ENCODE assay signal across 30 cellular contexts in genomic region chr9:7119612-7120011, GRCh38.
"Had no signal": no experiment of that assay in that cellular context is flagged by ENCODE, and none has a peak within 500 bp of the region (broad histone marks: within the 10 kb centered on the region; RNA-seq: fewer than 3 reads in every experiment).

No MANE protein-coding gene starts in this region.

- H3K36me3 ChIP-seq: breast epithelium had no signal

- H3K27me3 ChIP-seq: breast epithelium had no signal

- H3K27ac Mint-ChIP-seq: activated CD8-positive, alpha-beta T cell treated with anti-CD3 and anti-CD28 coated beads for 36 hours; activated naive CD4-positive, alpha-beta T cell treated with anti-CD3 and anti-CD28 coated beads for 36 hours; activated naive CD8-positive, alpha-beta T cell treated with anti-CD3 and anti-CD28 coated beads, Interleukin-2, amount 10 ng/mL, durations not matched to agents 7 days and 5 days had no signal

- DNase-seq: activated CD4-positive, alpha-beta T cell treated with anti-CD3 and anti-CD28 coated beads for 4 hours; activated CD8-positive, alpha-beta memory T cell treated with anti-CD3 and anti-CD28 coated beads, Interleukin-2, amount 50 U/mL, for 4 hours; activated CD8-positive, alpha-beta T cell treated with anti-CD3 and anti-CD28 coated beads for 36 hours; activated gamma-delta T cell; activated naive CD4-positive, alpha-beta T cell treated with anti-CD3 and anti-CD28 coated beads for 36 hours; activated naive CD8-positive, alpha-beta T cell treated with anti-CD3 and anti-CD28 coated beads, Interleukin-2, amount 10 ng/mL, durations not matched to agents 7 days and 5 days; activated T-cell treated with anti-CD3 and anti-CD28 coated beads, Interleukin-2, amount 50 U/mL, for 1 hour; aorta; Karpas-422; MM.1S; NCI-H1105 treated with DMSO at 0.1 percent for 48 hours; NCI-H1436 treated with DMSO at 0.1 percent for 48 hours; NCI-H187; NCI-H2081; NCI-H2171; NCI-H2227 treated with DMSO at 0.1 percent for 48 hours; NCI-H446 treated with DMSO at 0.1 percent for 48 hours; NCI-H524 treated with DMSO at 0.1 percent for 48 hours; NCI-H774; NK-92 treated with Interleukin-12 subunit alpha and Interleukin-12 subunit beta, amount 100 ng/mL, for 24 hours; OCI-M1; RPMI8226; T-cell had no signal

- H3K27me3 Mint-ChIP-seq: activated CD8-positive, alpha-beta T cell treated with anti-CD3 and anti-CD28 coated beads for 36 hours; activated naive CD8-positive, alpha-beta T cell treated with anti-CD3 and anti-CD28 coated beads, Interleukin-2, amount 10 ng/mL, durations not matched to agents 7 days and 5 days; T-cell had no signal

- H3K4me3 ChIP-seq: breast epithelium, K562, SK-N-MC had no signal

- H3K4me1 ChIP-seq: breast epithelium had no signal

- H3K4me3 Mint-ChIP-seq: activated CD8-positive, alpha-beta T cell treated with anti-CD3 and anti-CD28 coated beads for 36 hours; activated naive CD4-positive, alpha-beta T cell treated with anti-CD3 and anti-CD28 coated beads for 36 hours; activated naive CD8-positive, alpha-beta T cell treated with anti-CD3 and anti-CD28 coated beads, Interleukin-2, amount 10 ng/mL, durations not matched to agents 7 days and 5 days; T-cell had no signal

- ATAC-seq: activated CD4-positive, CD25-positive, alpha-beta regulatory T cell treated with anti-CD3 and anti-CD28 coated beads, Interleukin-2, amount 50 U/mL, for 24 hours; activated CD8-positive, alpha-beta T cell treated with anti-CD3 and anti-CD28 coated beads for 36 hours; K562; Panc1; Right ventricle myocardium inferior; T-cell had no signal

- H3K27ac ChIP-seq: breast epithelium, SK-N-MC, VCaP had no signal

- H3K9me3 Mint-ChIP-seq: activated CD8-positive, alpha-beta T cell treated with anti-CD3 and anti-CD28 coated beads for 36 hours; activated naive CD4-positive, alpha-beta T cell treated with anti-CD3 and anti-CD28 coated beads for 36 hours; T-cell had no signal
